In genomic region chr12:31550590-31550989, GRCh38 we compare ENCODE assay signal across 4 cellular contexts. TPM values are rescaled to one million over a fixed set of nuclear protein-coding genes. Genes with fewer than 3 reads are reported as not detected.
DNase-seq lines count a peak whose midpoint lies in the region; ATAC-seq and TF ChIP-seq lines count a peak whose summit lies in the region.
"Not testable (repeated sequence)": the region's sequence is repeated elsewhere in the genome, so short reads cannot be mapped to it uniquely, and the experiment has no call there.
"Had no signal": no experiment of that assay in that cellular context is flagged by ENCODE, and none has a peak within 500 bp of the region (broad histone marks: within the 10 kb centered on the region; RNA-seq: fewer than 3 reads in every experiment).

No MANE protein-coding gene starts in this region.

- POLR2A ChIA-PET in HEK293 (lab: Yijun Ruan, JAX); Panc1 (lab: Charles Lee): not testable (repeated sequence)

- not testable (repeated sequence) for H3K9me3 ChIP-seq in HEK293 (ENCODE audit: control insufficient read depth, insufficient read depth, low read depth, low read length); Panc1 (ENCODE audit: control insufficient read depth, insufficient read depth, low read depth, low read length)

- CTCF ChIA-PET in HEK293 (lab: Yijun Ruan, JAX); Panc1 (lab: Charles Lee): not testable (repeated sequence)

- not testable (repeated sequence) for H3K27me3 ChIP-seq in Panc1 (ENCODE audit: control insufficient read depth, insufficient read depth, low read length)

- H3K4me1 ChIP-seq in HEK293 (ENCODE audit: control insufficient read depth, insufficient read depth, low read length); Panc1 (ENCODE audit: control insufficient read depth, insufficient read depth, low read length): not testable (repeated sequence)

- in situ Hi-C loops in Panc1 (cut with HindIII; ENCODE audit: low pct_unique_long_range_greater_than_20kb, low sequenced_read_pairs): not testable (repeated sequence)

- not testable (repeated sequence) for H3K36me3 ChIP-seq in HEK293 (ENCODE audit: control insufficient read depth in 2 of 2, insufficient read depth in 1 of 2, low read length in 2 of 2); Panc1 (ENCODE audit: control insufficient read depth, insufficient read depth, low read length)

- BruUV-seq in Panc1 (replicated peaks; lab: Mats Ljungman, UMichigan): TSS peak; percentile 27

- not testable (repeated sequence) for TF ChIP-seq CTCF in HEK293 (tag by site-specific recombination; IDR thresholded peaks at IDR 0.05); Panc1 (IDR thresholded peaks at IDR 0.05)

- H3K4me3 ChIP-seq in HEK293 (ENCODE audit: low read depth, low read length); Panc1 (ENCODE audit: low read depth in 2 of 2, low read length in 2 of 2): not testable (repeated sequence)

- not testable (repeated sequence) for ATAC-seq in Panc1

- H3K27ac ChIP-seq in HEK293 (ENCODE audit: extremely low read depth, low read depth, low read length); Panc1 (ENCODE audit: low read length): not testable (repeated sequence)

- intact Hi-C loops in Panc1 (cut with micrococcal nuclease; ENCODE audit: unreplicated experiment): not testable (repeated sequence)

- not testable (repeated sequence) for DNase-seq in Panc1 (ENCODE audit: low read depth, low spot score)

TF ChIP-seq in HEK293, 187 proteins besides CTCF, POLR2A, EP300 and RAD21:
- TF ChIP-seq ZNF184 (tag by site-specific recombination; IDR thresholded peaks at IDR 0.05) (0 out of 2 replicates have a peak, but pooled peaks have one; percentile 16), SCRT1 (tag by site-specific recombination; IDR thresholded peaks at IDR 0.05; ENCODE audit: borderline replicate concordance) (peak; percentile 65), SCRT2 (tag by site-specific recombination; IDR thresholded peaks at IDR 0.05) (peak; percentile 89)

RNA-seq across cellular contexts. Expression of gene DENND5B, which starts 40.3 kb away (rescaled TPM):
- total RNA-seq in Panc1 (2021; ENCODE audit: unreplicated experiment): 36.8 TPM
- polyA plus RNA-seq in Panc1 (2012; ENCODE audit: insufficient read length): 10.5 TPM
- total RNA-seq: CD4-positive, alpha-beta memory T cell had no signal
- polyA plus RNA-seq: CD8-positive, alpha-beta memory T cell had no signal
